In the genomic region with DNA sequence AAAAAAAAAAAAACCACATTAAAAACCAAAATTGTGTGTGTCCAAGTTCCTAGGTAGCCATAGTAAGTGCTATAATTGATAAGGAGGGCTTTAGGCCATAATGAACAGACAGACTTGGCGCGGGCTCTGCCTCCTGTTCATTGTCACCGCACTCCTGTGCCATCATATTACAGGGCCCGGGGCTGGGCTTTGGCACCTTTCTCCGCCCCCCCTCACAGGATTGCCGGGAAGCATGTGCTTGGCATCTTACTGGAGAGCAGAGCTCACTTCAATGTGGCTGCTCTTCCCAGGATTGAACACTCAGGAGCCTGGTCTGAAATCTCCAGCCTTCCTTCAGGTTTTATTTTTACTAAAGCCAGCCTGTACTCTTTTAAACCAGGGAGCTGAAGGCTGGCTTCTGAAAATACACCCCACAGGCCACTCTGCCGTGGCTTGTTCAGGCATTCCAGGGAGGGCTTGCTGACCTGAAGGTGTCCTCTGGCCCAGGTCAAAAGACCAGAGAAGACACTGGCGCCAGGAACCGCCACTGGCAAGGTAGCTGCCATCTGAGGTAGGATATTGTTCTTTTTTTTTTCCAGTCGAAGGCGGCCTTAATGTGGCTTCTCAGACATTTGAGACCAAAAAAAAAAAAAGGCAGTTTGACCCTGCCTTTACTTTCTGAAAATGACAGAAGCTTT, we compare ENCODE assay signal across 16 cellular contexts. TPM values are rescaled to one million over a fixed set of nuclear protein-coding genes. Genes with fewer than 3 reads are reported as not detected.
DNase-seq lines count a peak whose midpoint lies in the region; ATAC-seq and TF ChIP-seq lines count a peak whose summit lies in the region.
"Had no signal": no experiment of that assay in that cellular context is flagged by ENCODE, and none has a peak within 500 bp of the region (broad histone marks: within the 10 kb centered on the region; RNA-seq: fewer than 3 reads in every experiment).

No MANE protein-coding gene starts in this region.

- H3K9me3 ChIP-seq in body of pancreas (no peaks in the 10 kb centered on the region), heart right ventricle (no peaks in the 10 kb centered on the region), thoracic aorta (no peaks in the 10 kb centered on the region)

- 75 to 83% methylated on average over 11 of the region's 11 CpGs for WGBS in body of pancreas, 2 donors
- 61 to 70% methylated on average over 11 of the region's 11 CpGs for WGBS in heart right ventricle, 2 donors

- peak overlapping the region in 3 of 4 donors; percentile 49 to 64 (median 61) for H3K27ac ChIP-seq in body of pancreas
- H3K27ac ChIP-seq in heart right ventricle = peak overlapping the region; percentile 38 to 93 (median 84)
- H3K27ac ChIP-seq in thoracic aorta = peak overlapping the region; percentile 80 to 91

- H3K27me3 ChIP-seq in body of pancreas = no peaks in the 10 kb centered on the region
- no peaks in the 10 kb centered on the region for H3K27me3 ChIP-seq in heart right ventricle
- H3K27me3 ChIP-seq in thoracic aorta (replicated peaks; ENCODE audit: insufficient read depth) = no peaks in the 10 kb centered on the region

- no peak for TF ChIP-seq POLR2A in body of pancreas (IDR thresholded peaks at IDR 0.05)

- H3K36me3 ChIP-seq in body of pancreas (replicated peaks in 1 of 2; ENCODE audit: insufficient read depth in 1 of 2, low read depth in 2 of 2) (no peaks in the 10 kb centered on the region), heart right ventricle (no peaks in the 10 kb centered on the region), thoracic aorta (no peaks in the 10 kb centered on the region)

- H3K4me3 ChIP-seq in body of pancreas (no peak overlapping the region), heart right ventricle (peak overlapping the region in 8 of 10 donors; percentile 8 to 35 (median 29)), thoracic aorta (peak overlapping the region; percentile 53)
- H3K4me3 ChIP-seq: K562 had no signal

- H3K4me1 ChIP-seq in body of pancreas (peaks cover 54% of the 10 kb centered on the region), heart right ventricle (peaks cover 7 to 85% (median 60%) of the 10 kb centered on the region in 9 donors), thoracic aorta (ENCODE audit: control insufficient read depth in 1 of 2, low read depth in 2 of 2) (peaks cover 56 to 81% of the 10 kb centered on the region in 2 donors)

- ATAC-seq in body of pancreas (no peak), heart right ventricle (peak; percentile 58 to 90 (median 86)), thoracic aorta (ENCODE audit: insufficient number of reproducible peaks, low FRiP score, low read depth) (no peak)
- ATAC-seq: K562; stimulated activated effector memory CD8-positive, alpha-beta T cell treated with anti-CD3 and anti-CD28 coated beads, Interleukin-12 subunit alpha, Interleukin-12 subunit beta, amount 100 ng/mL, for 72 hours had no signal

- no peak for DNase-seq in body of pancreas
- DNase-seq in heart right ventricle = peak; percentile 70 to 75
- DNase-seq in myocyte (ENCODE audit: low read depth) = peak; percentile 56
- DNase-seq in thoracic aorta (ENCODE audit: low spot score) = no peak
- DNase-seq in HUDEP-2 (lab: John Stamatoyannopoulos, UW; ENCODE audit: unreplicated experiment in 76 of 76) = no peak
- no peak for DNase-seq in DMS153 (lab: John Stamatoyannopoulos, UW)
- no peak for DNase-seq in occipital lobe (lab: John Stamatoyannopoulos, UW)
- no peak for DNase-seq in activated CD8-positive, alpha-beta memory T cell treated with anti-CD3 and anti-CD28 coated beads, Interleukin-2, amount 50 U/mL, for 4 hours
- DNase-seq: activated gamma-delta T cell treated with Interleukin-2 at 50 U/mL for 16 hours; effector CD4-positive, alpha-beta T cell; NCI-H1092 treated with DMSO at 0.1 percent for 48 hours; NCI-H2171 treated with DMSO at 0.1 percent for 48 hours; NK-92 treated with Interleukin-12 subunit alpha and Interleukin-12 subunit beta, amount 100 ng/mL, for 24 hours; small intestine had no signal

- intact Hi-C loops in body of pancreas (cut with DNase I) = no loop called here
- intact Hi-C loops in heart right ventricle (cut with DNase I) = loop anchor here in 3 of 10 donors (5.0 to 10.0 kb wide), 3 partner anchors 41 to 49 kb away; partner anchors contain the start of gene TMEM11 (in 2 of the 3)

- TF ChIP-seq CTCF in body of pancreas (IDR thresholded peaks at IDR 0.05) (no peak), heart right ventricle (IDR thresholded peaks at IDR 0.05) (no peak), thoracic aorta (IDR thresholded peaks at IDR 0.05) (no peak)

RNA-seq across cellular contexts. Expression of gene DHRS7B, which starts 39.3 kb away (rescaled TPM):
- total RNA-seq in body of pancreas (10 to 100 TPM; 14.0 to 14.5 TPM), heart right ventricle (10 to 100 TPM; 17.1 to 48.0 (median 26.0) TPM), myocyte (22.0 and 38.3 TPM in 2 replicates), thoracic aorta (10 to 100 TPM; 30.5 to 44.5 TPM), occipital lobe (10.9 TPM)
- polyA plus RNA-seq in heart right ventricle = 10 to 100 TPM; 48.6 TPM
- 31.4 TPM for polyA plus RNA-seq in myocyte (2012)

RNA-seq across cellular contexts. Expression of gene TMEM11, which starts 47.9 kb away (rescaled TPM):
- total RNA-seq in body of pancreas (10 to 100 TPM in 1 of 2 donors, 1 to 10 TPM in 1; 7.0 to 22.4 TPM), heart right ventricle (10 to 100 TPM; 20.8 to 37.2 (median 27.6) TPM), myocyte (26.3 and 44.3 TPM in 2 replicates), thoracic aorta (10 to 100 TPM; 16.2 to 18.7 TPM), occipital lobe (11.2 TPM)
- 10 to 100 TPM; 50.8 to 54.1 TPM for polyA plus RNA-seq in heart right ventricle
- polyA plus RNA-seq in myocyte (2012) = 38.5 TPM

Comparison
In these comparisons a context has a peak if more than half of its experiments do, and no peak if none do; other contexts are left out.
1. ATAC-seq: peak in heart right ventricle (8 of 8); none in body of pancreas (single experiment) and thoracic aorta (single experiment).
2. DNase-seq: peak in heart right ventricle (2 of 2) and myocyte (single experiment); none in body of pancreas (0 of 4), thoracic aorta (single experiment), HUDEP-2 (0 of 76), DMS153 (single experiment), occipital lobe (single experiment) and activated CD8-positive, alpha-beta memory T cell treated with anti-CD3 and anti-CD28 coated beads, Interleukin-2, amount 50 U/mL, for 4 hours (single experiment).
3. H3K4me3 ChIP-seq: peak in heart right ventricle (8 of 10) and thoracic aorta (single experiment); none in body of pancreas (0 of 2).
4. Peak in every context shown above with its lines, with median percentiles within 50 percentile points of each other: H3K27ac ChIP-seq.